16 cellular contexts compared by ENCODE assay signal in genomic region chr10:25048463-25048862, GRCh38. TPM values are rescaled to one million over a fixed set of nuclear protein-coding genes. Genes with fewer than 3 reads are reported as not detected.
DNase-seq lines count a peak whose midpoint lies in the region; ATAC-seq, FAIRE-seq and TF ChIP-seq lines count a peak whose summit lies in the region.
"Had no signal": no experiment of that assay in that cellular context is flagged by ENCODE, and none has a peak within 500 bp of the region (broad histone marks: within the 10 kb centered on the region; RNA-seq: fewer than 3 reads in every experiment).

No MANE protein-coding gene starts in this region.

- H3K27ac Mint-ChIP-seq in type B pancreatic cell: no peak overlapping the region
- H3K27ac Mint-ChIP-seq: CD4-positive, alpha-beta memory T cell had no signal

- H3K36me3 Mint-ChIP-seq in type B pancreatic cell: no peaks in the 10 kb centered on the region
- H3K36me3 Mint-ChIP-seq: CD4-positive, alpha-beta memory T cell had no signal

- H3K9me3 Mint-ChIP-seq in type B pancreatic cell: peaks cover 18% of the 10 kb centered on the region

- H3K9ac ChIP-seq in colonic mucosa (ENCODE audit: low read depth in 2 of 2, low read length in 2 of 2): no peak overlapping the region

- peaks cover 0 to 4% (median 0%) of the 10 kb centered on the region in 4 donors for H3K4me1 ChIP-seq in Peyer's patch
- no peaks in the 10 kb centered on the region for H3K4me1 ChIP-seq in colonic mucosa
- H3K4me1 ChIP-seq in small intestine (ENCODE audit: control insufficient read depth in 2 of 2, insufficient read depth in 1 of 2, low read depth in 1 of 2, low read length in 1 of 2): peaks cover 0 to 5% of the 10 kb centered on the region in 2 donors

- peaks cover 6% of the 10 kb centered on the region for H3K27me3 Mint-ChIP-seq in type B pancreatic cell

- H3K9me3 ChIP-seq in Peyer's patch: no peaks in the 10 kb centered on the region
- no peaks in the 10 kb centered on the region for H3K9me3 ChIP-seq in colonic mucosa
- H3K9me3 ChIP-seq in small intestine (ENCODE audit: control insufficient read depth, low read depth): no peaks in the 10 kb centered on the region

- H3K4me3 ChIP-seq in Peyer's patch (no peak overlapping the region), colonic mucosa (no peak overlapping the region), small intestine (ENCODE audit: low read depth in 1 of 2, low read length in 2 of 2) (no peak overlapping the region)
- H3K4me3 ChIP-seq: PC-9 had no signal

- ATAC-seq in HG03354 (IDR thresholded peaks at IDR 0.05; ENCODE audit: poor library complexity, severe bottlenecking, unreplicated experiment): no peak

- H3K4me1 Mint-ChIP-seq in type B pancreatic cell (ENCODE audit: unreplicated experiment): no peaks in the 10 kb centered on the region
- H3K4me1 Mint-ChIP-seq: CD4-positive, alpha-beta memory T cell had no signal

- WGBS in small intestine, 3 donors: 38 to 70% (median 39%) methylated on average over 5 of the region's 5 CpGs

- no peak overlapping the region for H3K4me3 Mint-ChIP-seq in type B pancreatic cell
- H3K4me3 Mint-ChIP-seq: CD4-positive, alpha-beta memory T cell had no signal

- no peak overlapping the region for H3K27ac ChIP-seq in Peyer's patch
- no peak overlapping the region for H3K27ac ChIP-seq in colonic mucosa
- H3K27ac ChIP-seq in small intestine (ENCODE audit: low read depth in 1 of 2, low read length in 1 of 2): peak overlapping the region in 1 of 2 donors; percentile 30
- H3K27ac ChIP-seq: PC-9 had no signal

- TF ChIP-seq CTCF in Peyer's patch (IDR thresholded peaks at IDR 0.05) (no peak), colonic mucosa (IDR thresholded peaks at IDR 0.05) (no peak), type B pancreatic cell (conservative IDR thresholded peaks at IDR 0.05) (no peak)

- peak in 2 of 3 donors; percentile 51 to 57 for DNase-seq in Peyer's patch
- DNase-seq in colonic mucosa: peak; percentile 61
- DNase-seq in midbrain (lab: John Stamatoyannopoulos, UW): peak; percentile 9
- DNase-seq in small intestine: peak; percentile 90
- no peak for DNase-seq in globus pallidus (ENCODE audit: low spot score)
- no peak for DNase-seq in type B pancreatic cell (ENCODE audit: extremely low spot score, unreplicated experiment)
- no peak for DNase-seq in NCI-H1417 (lab: John Stamatoyannopoulos, UW)
- DNase-seq: Calu3; CD4-positive, alpha-beta memory T cell; H7; NCI-H1930; NCI-H748 treated with DMSO at 0.1 percent for 48 hours; PC-9 had no signal

- no peak for TF ChIP-seq POLR2A in Peyer's patch (IDR thresholded peaks at IDR 0.05)

- no peaks in the 10 kb centered on the region for H3K27me3 ChIP-seq in Peyer's patch
- H3K27me3 ChIP-seq in colonic mucosa: no peaks in the 10 kb centered on the region
- H3K27me3 ChIP-seq in small intestine (ENCODE audit: control insufficient read depth in 2 of 2, insufficient read depth in 2 of 2, low read length in 2 of 2): no peaks in the 10 kb centered on the region

- H3K36me3 ChIP-seq in Peyer's patch (no peaks in the 10 kb centered on the region), colonic mucosa (no peaks in the 10 kb centered on the region), small intestine (ENCODE audit: control insufficient read depth in 2 of 2, insufficient read depth in 2 of 2, low read length in 2 of 2) (no peaks in the 10 kb centered on the region)

- intact Hi-C loops in colonic mucosa (cut with DNase I): no loop called here

- FAIRE-seq in small intestine (lab: Jason Lieb, UNC): no peak

RNA-seq across cellular contexts. Expression of gene THNSL1, which starts 32.1 kb away (rescaled TPM):
- total RNA-seq in Peyer's patch (1 to 10 TPM; 1.1 to 3.3 (median 1.9) TPM), colonic mucosa (1 to 10 TPM; 2.3 to 4.5 TPM), type B pancreatic cell (ENCODE audit: low replicate concordance) (5.9 and 10.2 TPM in 2 replicates)
- polyA plus RNA-seq in small intestine: 1 to 10 TPM; 1.4 to 3.5 (median 2.0) TPM

RNA-seq across cellular contexts. Expression of gene ENKUR, which starts 32.5 kb away (rescaled TPM):
- total RNA-seq in Peyer's patch: under 1 TPM in 2 of 4 donors, not detected in 2; 0.38 to 0.53 TPM
- under 1 TPM; 0.20 to 0.48 TPM for total RNA-seq in colonic mucosa
- 1 to 10 TPM in 2 of 3 donors, under 1 TPM in 1; 0.10 to 1.9 (median 1.1) TPM for polyA plus RNA-seq in small intestine
- 1.6 and 7.2 TPM in 2 replicates for total RNA-seq in type B pancreatic cell (ENCODE audit: low replicate concordance)
- total RNA-seq: CD4-positive, alpha-beta memory T cell; H7; HT-29; LHCN-M2 had no signal
- polyA plus RNA-seq: CD4-positive, alpha-beta memory T cell had no signal

Comparison
In these comparisons a context has a peak if more than half of its experiments do, and no peak if none do; other contexts are left out.
1. DNase-seq: peak in Peyer's patch (2 of 3), colonic mucosa (single experiment), midbrain (single experiment) and small intestine (single experiment); none in globus pallidus (single experiment), type B pancreatic cell (single experiment) and NCI-H1417 (0 of 3).